Comparison of ENCODE assay signal across 21 cellular contexts in the genomic region with DNA sequence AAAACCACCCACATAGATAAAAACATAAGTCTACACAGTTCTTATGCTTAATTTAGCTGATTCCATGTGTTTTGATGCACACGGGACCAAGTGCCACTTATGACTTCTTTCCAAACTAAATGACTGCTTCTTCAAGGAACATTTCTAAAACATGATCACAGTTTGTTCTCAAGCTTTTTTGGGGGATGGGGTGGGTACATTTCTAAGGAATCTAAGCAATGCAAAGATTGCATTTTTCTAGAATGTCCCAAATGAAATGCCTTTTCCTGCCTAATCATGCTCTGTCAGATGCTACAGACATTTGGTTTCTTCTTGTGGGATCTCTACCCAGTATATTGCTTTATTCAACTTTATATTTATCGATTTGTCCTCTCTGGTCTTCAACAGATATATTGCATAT.
DNase-seq lines count a peak whose midpoint lies in the region; ATAC-seq, FAIRE-seq and TF ChIP-seq lines count a peak whose summit lies in the region.
"Had no signal": no experiment of that assay in that cellular context is flagged by ENCODE, and none has a peak within 500 bp of the region (broad histone marks: within the 10 kb centered on the region; RNA-seq: fewer than 3 reads in every experiment).

No MANE protein-coding gene starts in this region.

- no TSS peak for BruUV-seq in endothelial cell of umbilical vein (replicated peaks; lab: Mats Ljungman, UMichigan)

- no peaks in the 10 kb centered on the region for H4K20me1 ChIP-seq in endothelial cell of umbilical vein (replicated peaks; ENCODE audit: control insufficient read depth, extremely low read depth, insufficient read depth, low read length)
- no peaks in the 10 kb centered on the region for H4K20me1 ChIP-seq in osteoblast (ENCODE audit: insufficient read depth, low read length)

- H3K9ac ChIP-seq in endothelial cell of umbilical vein (replicated peaks; ENCODE audit: extremely low read depth, insufficient read depth, low read length): peak overlapping the region; percentile 39

- H3K9me3 ChIP-seq in SJSA1 (replicated peaks) (no peaks in the 10 kb centered on the region), endothelial cell of umbilical vein (replicated peaks; ENCODE audit: control insufficient read depth, insufficient read depth, low read length) (no peaks in the 10 kb centered on the region), osteoblast (ENCODE audit: low read depth, low read length) (no peaks in the 10 kb centered on the region), ovary (no peaks in the 10 kb centered on the region)
- H3K9me3 ChIP-seq: Peyer's patch, right atrium auricular region had no signal

- H3K79me2 ChIP-seq in endothelial cell of umbilical vein (ENCODE audit: control insufficient read depth, insufficient read depth, low read length) (no peaks in the 10 kb centered on the region), osteoblast (ENCODE audit: insufficient read depth, low read length) (no peaks in the 10 kb centered on the region)

- dilution Hi-C loops in endothelial cell of umbilical vein (cut with MboI; ENCODE audit: extremely low pct_ligation_motif_present, low sequenced_read_pairs): no loop called here

- no peaks in the 10 kb centered on the region for H3K36me3 ChIP-seq in SJSA1
- no peaks in the 10 kb centered on the region for H3K36me3 ChIP-seq in endothelial cell of umbilical vein (ENCODE audit: control insufficient read depth in 2 of 2, extremely low read depth in 1 of 2, insufficient read depth in 2 of 2, low read length in 2 of 2)
- H3K36me3 ChIP-seq in osteoblast (ENCODE audit: insufficient read depth, low read length): no peaks in the 10 kb centered on the region
- no peaks in the 10 kb centered on the region for H3K36me3 ChIP-seq in ovary
- H3K36me3 ChIP-seq: Peyer's patch, right atrium auricular region, WERI-Rb-1 had no signal

- H2AFZ ChIP-seq in endothelial cell of umbilical vein (ENCODE audit: low read depth, low read length) (peak overlapping the region; percentile 24), osteoblast (ENCODE audit: low read length) (no peak overlapping the region)

- no peak for FAIRE-seq in endothelial cell of umbilical vein (lab: Jason Lieb, UNC)
- FAIRE-seq: D721Med had no signal

- no peak for TF ChIP-seq CTCF in endothelial cell of umbilical vein (IDR thresholded peaks at IDR 0.05; ENCODE audit: extremely low read depth in 1 of 2, insufficient read depth in 1 of 2, low read depth in 1 of 2, low read length in 2 of 2)
- TF ChIP-seq CTCF in osteoblast (IDR thresholded peaks at IDR 0.05; ENCODE audit: extremely low read depth, low read depth, low read length): no peak
- TF ChIP-seq CTCF in ovary (IDR thresholded peaks at IDR 0.05): no peak

- intact Hi-C loops in endothelial cell of umbilical vein (cut with micrococcal nuclease) (loop anchor here (1.0 kb wide), 1 partner anchor 9 kb away; no protein-coding TSS in a partner anchor), ovary (cut with DNase I) (no loop called here)

- H3K4me3 ChIP-seq in SJSA1: no peak overlapping the region
- H3K4me3 ChIP-seq in endothelial cell of umbilical vein (replicated peaks in 1 of 3; ENCODE audit: insufficient read depth in 1 of 3, low read depth in 1 of 3, low read length in 3 of 3): peak overlapping the region in 1 of 3 experiments; percentile 17
- H3K4me3 ChIP-seq in osteoblast (ENCODE audit: insufficient read depth, low read length): no peak overlapping the region
- no peak overlapping the region for H3K4me3 ChIP-seq in ovary
- H3K4me3 ChIP-seq: Peyer's patch, right atrium auricular region had no signal

- H3K9me1 ChIP-seq in endothelial cell of umbilical vein (replicated peaks; ENCODE audit: control insufficient read depth, extremely low read depth, insufficient read depth, low read length): no peaks in the 10 kb centered on the region

- peak overlapping the region; percentile 80 for H3K27ac ChIP-seq in SJSA1
- H3K27ac ChIP-seq in endothelial cell of umbilical vein (ENCODE audit: insufficient read depth, low read depth, low read length): peak overlapping the region; percentile 81
- no peak overlapping the region for H3K27ac ChIP-seq in osteoblast (ENCODE audit: low read depth, low read length)
- H3K27ac ChIP-seq in ovary: no peak overlapping the region
- H3K27ac ChIP-seq: Peyer's patch, right atrium auricular region, WERI-Rb-1 had no signal

- no peak for ATAC-seq in HG03439 (IDR thresholded peaks at IDR 0.05; ENCODE audit: unreplicated experiment)
- ATAC-seq: naive thymus-derived CD4-positive, alpha-beta T cell had no signal

- TF ChIP-seq EP300 in ovary (IDR thresholded peaks at IDR 0.05): no peak

- H3K4me1 ChIP-seq in SJSA1 (replicated peaks) (peaks cover 23% of the 10 kb centered on the region), endothelial cell of umbilical vein (ENCODE audit: control insufficient read depth, extremely low read depth, insufficient read depth, low read length) (peaks cover 15% of the 10 kb centered on the region), osteoblast (ENCODE audit: insufficient read depth, low read length) (peaks cover 9% of the 10 kb centered on the region), ovary (ENCODE audit: insufficient read depth) (no peaks in the 10 kb centered on the region)
- H3K4me1 ChIP-seq: Peyer's patch had no signal

- CTCF ChIA-PET in endothelial cell of umbilical vein (lab: Charles Lee): interaction anchor here (0.7 to 1.5 kb wide), 3 partner anchors 8 to 35 kb away, joined by 3 to 6 read pairs (median 5); no protein-coding TSS in a partner anchor

- H3K4me2 ChIP-seq in endothelial cell of umbilical vein (ENCODE audit: insufficient read depth, low read length): peak overlapping the region; percentile 73
- peak overlapping the region; percentile 50 for H3K4me2 ChIP-seq in osteoblast (ENCODE audit: insufficient read depth, low read length)

- POLR2A ChIA-PET in endothelial cell of umbilical vein (lab: Charles Lee): no interaction called here

- 53 to 63% (median 56%) methylated on average over 2 of the region's 2 CpGs for WGBS in ovary, 3 donors

- TF ChIP-seq POLR2A in endothelial cell of umbilical vein (IDR thresholded peaks at IDR 0.05; ENCODE audit: low read depth, low read length): no peak
- TF ChIP-seq POLR2A in ovary (IDR thresholded peaks at IDR 0.05): no peak

- no peaks in the 10 kb centered on the region for H3K27me3 ChIP-seq in SJSA1 (replicated peaks)
- H3K27me3 ChIP-seq in endothelial cell of umbilical vein (ENCODE audit: control insufficient read depth in 2 of 2, insufficient read depth in 2 of 2, low read length in 2 of 2): no peaks in the 10 kb centered on the region
- H3K27me3 ChIP-seq in osteoblast (ENCODE audit: insufficient read depth, low read length): no peaks in the 10 kb centered on the region
- H3K27me3 ChIP-seq in ovary: no peaks in the 10 kb centered on the region
- H3K27me3 ChIP-seq: Peyer's patch, right atrium auricular region had no signal

- peak; percentile 23 for DNase-seq in AG20443 (ENCODE audit: low spot score)
- DNase-seq in SJSA1 (ENCODE audit: low read depth in 1 of 2, low spot score in 2 of 2): peak in 1 of 2 experiments; percentile 74
- no peak for DNase-seq in endothelial cell of umbilical vein (ENCODE audit: low read depth, low spot score)
- peak; percentile 29 for DNase-seq in osteoblast (ENCODE audit: insufficient read length, low spot score, missing footprints)
- no peak for DNase-seq in activated T-cell treated with anti-CD3 and anti-CD28 coated beads, Interleukin-2, amount 50 U/mL, for 48 hours
- DNase-seq in NCI-H1048 (lab: John Stamatoyannopoulos, UW): no peak
- no peak for DNase-seq in ovary
- DNase-seq: ACHN; activated CD4-positive, alpha-beta T cell treated with anti-CD3 and anti-CD28 coated beads, Interleukin-2, amount 50 U/mL, for 1 hour; activated CD8-positive, alpha-beta memory T cell treated with anti-CD3 and anti-CD28 coated beads, Interleukin-2, amount 50 U/mL, for 48 hours; activated effector memory CD4-positive, alpha-beta T cell treated with anti-CD3 and anti-CD28 coated beads, Interleukin-2, amount 50 U/mL, for 16 hours; erythroblast; naive thymus-derived CD4-positive, alpha-beta T cell; NCI-H1417; occipital lobe; Peyer's patch; stimulated activated CD8-positive, alpha-beta memory T cell treated with anti-CD3 and anti-CD28 coated beads, Interleukin-4, amount 100 ng/mL, for 48 hours; WERI-Rb-1 had no signal

TF ChIP-seq in endothelial cell of umbilical vein, 7 proteins besides CTCF, POLR2A, EP300 and RAD21:
- TF ChIP-seq, protein P1, sequence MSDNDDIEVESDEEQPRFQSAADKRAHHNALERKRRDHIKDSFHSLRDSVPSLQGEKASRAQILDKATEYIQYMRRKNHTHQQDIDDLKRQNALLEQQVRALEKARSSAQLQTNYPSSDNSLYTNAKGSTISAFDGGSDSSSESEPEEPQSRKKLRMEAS (IDR thresholded peaks at IDR 0.05; ENCODE audit: insufficient read depth, insufficient read length): no peak
- TF ChIP-seq MYC (IDR thresholded peaks at IDR 0.05; ENCODE audit: low read depth, low read length): no peak
- no peak for TF ChIP-seq POLR2AphosphoS5 (IDR thresholded peaks at IDR 0.05; ENCODE audit: insufficient read depth, low read depth, low read length)
- TF ChIP-seq EZH2 (IDR thresholded peaks at IDR 0.05; ENCODE audit: borderline replicate concordance, low read depth, low read length, severe bottlenecking): no peak
- TF ChIP-seq FOS (IDR thresholded peaks at IDR 0.05; ENCODE audit: borderline replicate concordance, insufficient read depth, low read length): no peak
- TF ChIP-seq GATA2 (IDR thresholded peaks at IDR 0.05; ENCODE audit: insufficient read depth, insufficient read length, low read depth, low read length): no peak

Comparison
In these comparisons a context has a peak if more than half of its experiments do, and no peak if none do; other contexts are left out.
1. DNase-seq: peak in AG20443 (single experiment) and osteoblast (single experiment); none in endothelial cell of umbilical vein (single experiment), activated T-cell treated with anti-CD3 and anti-CD28 coated beads, Interleukin-2, amount 50 U/mL, for 48 hours (0 of 2), NCI-H1048 (single experiment) and ovary (0 of 5).
2. H3K27ac ChIP-seq: peak in SJSA1 (single experiment) and endothelial cell of umbilical vein (single experiment); none in osteoblast (single experiment) and ovary (0 of 2).